ENCODE assay signal across 11 cellular contexts in genomic region chr1:245858683-245859509, GRCh38.
DNase-seq lines count a peak whose midpoint lies in the region; ATAC-seq, FAIRE-seq and TF ChIP-seq lines count a peak whose summit lies in the region.
"Had no signal": no experiment of that assay in that cellular context is flagged by ENCODE, and none has a peak within 500 bp of the region (broad histone marks: within the 10 kb centered on the region; RNA-seq: fewer than 3 reads in every experiment).

No MANE protein-coding gene starts in this region.

- peak; percentile 54 for TF ChIP-seq CTCF in C4-2B (conservative IDR thresholded peaks at IDR 0.05)
- no peak for TF ChIP-seq CTCF in CD8-positive, alpha-beta T cell (IDR thresholded peaks at IDR 0.05)

- CTCF ChIA-PET in activated naive CD4-positive, alpha-beta T cell treated with anti-CD3 and anti-CD28 coated beads for 36 hours (lab: Charles Lee), result interaction anchor here (0.7 kb wide), 1 partner anchor 41 kb away, joined by 3 read pairs; no protein-coding TSS in a partner anchor
- CTCF ChIA-PET in CD8-positive, alpha-beta T cell (lab: Charles Lee), result interaction anchor here (1.2 kb wide), 1 partner anchor 706 kb away, joined by 3 read pairs; no protein-coding TSS in a partner anchor

- FAIRE-seq in TTC549 (lab: Jason Lieb, UNC) (peak; percentile 58), islet of Langerhans (lab: Jason Lieb, UNC) (peak; percentile 5)

- H3K9me3 ChIP-seq in CD8-positive, alpha-beta T cell (ENCODE audit: low read length), result no peaks in the 10 kb centered on the region
- H3K9me3 ChIP-seq: stomach had no signal

- TF ChIP-seq POLR2A in erythroblast (IDR thresholded peaks at IDR 0.05; ENCODE audit: low read length), result no peak

- peak; percentile 3 for DNase-seq in HT-29 (ENCODE audit: low spot score)
- DNase-seq in activated naive CD4-positive, alpha-beta T cell treated with anti-CD3 and anti-CD28 coated beads for 36 hours, result no peak
- no peak for DNase-seq in erythroblast (lab: John Stamatoyannopoulos, UW)
- DNase-seq in NCI-H2029 (lab: John Stamatoyannopoulos, UW), result no peak
- DNase-seq in CD8-positive, alpha-beta T cell, result no peak
- DNase-seq: NCI-H510A, stomach had no signal

- POLR2A ChIA-PET in CD8-positive, alpha-beta T cell (lab: Charles Lee), result no interaction called here

- no peak overlapping the region for H3K4me3 ChIP-seq in CD8-positive, alpha-beta T cell (ENCODE audit: low read depth, low read length)
- H3K4me3 ChIP-seq: stomach had no signal

- H3K4me3 Mint-ChIP-seq in activated naive CD4-positive, alpha-beta T cell treated with anti-CD3 and anti-CD28 coated beads for 36 hours, result no peak overlapping the region
- no peak overlapping the region for H3K4me3 Mint-ChIP-seq in CD8-positive, alpha-beta T cell
- H3K4me3 Mint-ChIP-seq: natural killer cell treated with Interleukin-12 subunit alpha and Interleukin-12 subunit beta and Interleukin-15 and Interleukin-18, amount 100 ng/mL, for 72 hours had no signal

- H3K9me3 Mint-ChIP-seq in activated naive CD4-positive, alpha-beta T cell treated with anti-CD3 and anti-CD28 coated beads for 36 hours, result peaks cover 2% of the 10 kb centered on the region
- peaks cover 10% of the 10 kb centered on the region for H3K9me3 Mint-ChIP-seq in CD8-positive, alpha-beta T cell
- H3K9me3 Mint-ChIP-seq: natural killer cell treated with Interleukin-12 subunit alpha and Interleukin-12 subunit beta and Interleukin-15 and Interleukin-18, amount 100 ng/mL, for 72 hours had no signal

- no peak overlapping the region for H3K27ac Mint-ChIP-seq in activated naive CD4-positive, alpha-beta T cell treated with anti-CD3 and anti-CD28 coated beads for 36 hours
- H3K27ac Mint-ChIP-seq in CD8-positive, alpha-beta T cell, result no peak overlapping the region
- H3K27ac Mint-ChIP-seq: natural killer cell treated with Interleukin-12 subunit alpha and Interleukin-12 subunit beta and Interleukin-15 and Interleukin-18, amount 100 ng/mL, for 72 hours had no signal

- no peaks in the 10 kb centered on the region for H3K27me3 ChIP-seq in CD8-positive, alpha-beta T cell (ENCODE audit: insufficient read depth, low read length)
- H3K27me3 ChIP-seq: stomach had no signal

- intact Hi-C loops in activated naive CD4-positive, alpha-beta T cell treated with anti-CD3 and anti-CD28 coated beads for 36 hours (cut with micrococcal nuclease), result no loop called here
- intact Hi-C loops in CD8-positive, alpha-beta T cell (cut with DNase I, micrococcal nuclease), result no loop called here

- H3K4me1 ChIP-seq in CD8-positive, alpha-beta T cell (ENCODE audit: insufficient read depth, low read length), result no peaks in the 10 kb centered on the region

- no peak for ATAC-seq in CD8-positive, alpha-beta T cell

- peaks cover 3% of the 10 kb centered on the region for H3K36me3 ChIP-seq in CD8-positive, alpha-beta T cell (ENCODE audit: insufficient read depth, low read length)

- peaks cover 58% of the 10 kb centered on the region for H3K36me3 Mint-ChIP-seq in activated naive CD4-positive, alpha-beta T cell treated with anti-CD3 and anti-CD28 coated beads for 36 hours (ENCODE audit: low read depth)
- H3K36me3 Mint-ChIP-seq in CD8-positive, alpha-beta T cell, result peaks cover 87% of the 10 kb centered on the region

- no peaks in the 10 kb centered on the region for H3K27me3 Mint-ChIP-seq in activated naive CD4-positive, alpha-beta T cell treated with anti-CD3 and anti-CD28 coated beads for 36 hours (ENCODE audit: low read depth)
- no peaks in the 10 kb centered on the region for H3K27me3 Mint-ChIP-seq in CD8-positive, alpha-beta T cell (ENCODE audit: low read depth)
- H3K27me3 Mint-ChIP-seq: natural killer cell treated with Interleukin-12 subunit alpha and Interleukin-12 subunit beta and Interleukin-15 and Interleukin-18, amount 100 ng/mL, for 72 hours had no signal

- H3K4me1 Mint-ChIP-seq in activated naive CD4-positive, alpha-beta T cell treated with anti-CD3 and anti-CD28 coated beads for 36 hours (ENCODE audit: low read depth), result no peaks in the 10 kb centered on the region
- H3K4me1 Mint-ChIP-seq in CD8-positive, alpha-beta T cell (ENCODE audit: low read depth), result no peaks in the 10 kb centered on the region

- H3K27ac ChIP-seq in C4-2B, result no peak overlapping the region
- H3K27ac ChIP-seq in CD8-positive, alpha-beta T cell (ENCODE audit: low read depth, low read length), result no peak overlapping the region
- H3K27ac ChIP-seq: stomach had no signal
